Comparison of ENCODE assay signal across 8 cellular contexts in the genomic region with DNA sequence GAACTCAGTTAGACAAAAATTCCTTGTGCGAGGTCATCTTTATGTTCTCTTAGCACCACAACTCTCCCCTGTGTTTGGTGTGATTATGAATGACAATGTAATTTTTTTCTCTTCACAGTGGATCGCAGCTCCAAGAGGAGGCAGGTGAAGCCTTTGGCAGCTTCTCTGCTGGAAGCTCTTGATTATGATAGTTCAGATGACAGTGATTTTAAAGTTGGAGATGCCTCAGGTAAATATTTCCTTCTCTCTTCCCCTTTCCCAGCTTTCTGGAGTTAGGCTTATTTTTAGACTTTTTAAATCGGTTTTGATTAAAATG. TPM values are rescaled to one million over a fixed set of nuclear protein-coding genes. Genes with fewer than 3 reads are reported as not detected.
DNase-seq lines count a peak whose midpoint lies in the region; ATAC-seq and TF ChIP-seq lines count a peak whose summit lies in the region.

No MANE protein-coding gene starts in this region.

- H3K9me3 Mint-ChIP-seq in chondrocyte (ENCODE audit: low read depth) (no peaks in the 10 kb centered on the region), nephron progenitor cell (peaks cover 27% of the 10 kb centered on the region)

- H3K4me1 Mint-ChIP-seq in chondrocyte (ENCODE audit: low read depth) (peaks cover 27% of the 10 kb centered on the region), nephron progenitor cell (peaks cover 47% of the 10 kb centered on the region)

- no peak for ATAC-seq in left lobe of liver

- H3K36me3 Mint-ChIP-seq in chondrocyte (ENCODE audit: low read depth), result peaks cover 7% of the 10 kb centered on the region
- peaks cover 50% of the 10 kb centered on the region for H3K36me3 Mint-ChIP-seq in nephron progenitor cell (ENCODE audit: low read depth)

- H3K4me3 Mint-ChIP-seq in chondrocyte (ENCODE audit: unreplicated experiment), result peak overlapping the region; percentile 88
- H3K4me3 Mint-ChIP-seq in nephron progenitor cell, result peak overlapping the region; percentile 93

- H3K27me3 Mint-ChIP-seq in chondrocyte (ENCODE audit: low read depth) (no peaks in the 10 kb centered on the region), nephron progenitor cell (ENCODE audit: low read depth, poor library complexity) (peaks cover 3% of the 10 kb centered on the region)

- H3K27ac Mint-ChIP-seq in chondrocyte (ENCODE audit: unreplicated experiment), result peak overlapping the region; percentile 94
- peak overlapping the region; percentile 94 for H3K27ac Mint-ChIP-seq in nephron progenitor cell

- DNase-seq in NOMO-1 treated with DMSO at 0.1 percent for 48 hours (lab: John Stamatoyannopoulos, UW; ENCODE audit: unreplicated experiment) (peak; percentile 16), NOMO-1 treated with dmso at 0.1 percent for 144 hours (lab: John Stamatoyannopoulos, UW; ENCODE audit: unreplicated experiment) (no peak), NCI-H2171 treated with DMSO at 0.1 percent for 48 hours (lab: John Stamatoyannopoulos, UW) (peak; percentile 47), chondrocyte (ENCODE audit: low spot score) (no peak), nephron progenitor cell (no peak), left lobe of liver (ENCODE audit: low spot score) (no peak), cerebellar nuclear complex (lab: John Stamatoyannopoulos, UW) (no peak)
- DNase-seq in activated CD4-positive, alpha-beta T cell treated with anti-CD3 and anti-CD28 coated beads, Interleukin-2, amount 50 U/mL, for 48 hours, result no peak

- TF ChIP-seq CTCF in chondrocyte (IDR thresholded peaks at IDR 0.05), result no peak
- no peak for TF ChIP-seq CTCF in nephron progenitor cell (IDR thresholded peaks at IDR 0.05)

RNA-seq across cellular contexts. Expression of a gene that starts 1.0 kb away (rescaled TPM):
- total RNA-seq in chondrocyte, result 23.1 to 40.3 TPM (median 23.8 TPM) in 3 replicates
- 14.7 TPM for total RNA-seq in left lobe of liver

Comparison
In these comparisons a context has a peak if more than half of its experiments do, and no peak if none do; other contexts are left out.
1. DNase-seq: peak in NOMO-1 treated with DMSO at 0.1 percent for 48 hours (single experiment) and NCI-H2171 treated with DMSO at 0.1 percent for 48 hours (single experiment); none in NOMO-1 treated with dmso at 0.1 percent for 144 hours (single experiment), chondrocyte (single experiment), nephron progenitor cell (single experiment), left lobe of liver (single experiment), cerebellar nuclear complex (0 of 2) and activated CD4-positive, alpha-beta T cell treated with anti-CD3 and anti-CD28 coated beads, Interleukin-2, amount 50 U/mL, for 48 hours (0 of 2).